ENCODE assay signal across 8 cellular contexts in genomic region chr7:74252893-74253292, GRCh38. TPM values are rescaled to one million over a fixed set of nuclear protein-coding genes. Genes with fewer than 3 reads are reported as not detected.
A peak's percentile ranks its signal among the peaks of the same experiment; 100 is the strongest.
DNase-seq lines count a peak whose midpoint lies in the region; TF ChIP-seq lines count a peak whose summit lies in the region.

No MANE protein-coding gene starts in this region.

- H3K4me3 ChIP-seq in adipocyte (ENCODE audit: low read length) (peak overlapping the region; percentile 98), osteoblast (ENCODE audit: insufficient read depth, low read length) (no peak overlapping the region)

- peak overlapping the region; percentile 96 for H3K9ac ChIP-seq in adipocyte (ENCODE audit: low read length)

- H3K9me3 ChIP-seq in adipocyte (ENCODE audit: control insufficient read depth, low read length) (no peaks in the 10 kb centered on the region), osteoblast (ENCODE audit: low read depth, low read length) (no peaks in the 10 kb centered on the region)

- DNase-seq in NCI-H1092 treated with DMSO at 0.1 percent for 48 hours (lab: John Stamatoyannopoulos, UW) = peak; percentile 14
- DNase-seq in NCI-H1092 (lab: John Stamatoyannopoulos, UW) = no peak
- peak; percentile 9 for DNase-seq in NCI-H146 treated with DMSO at 0.1 percent for 48 hours (lab: John Stamatoyannopoulos, UW; ENCODE audit: unreplicated experiment)
- no peak for DNase-seq in adipocyte (ENCODE audit: low read depth)
- no peak for DNase-seq in osteoblast (ENCODE audit: insufficient read length, low spot score, missing footprints)
- DNase-seq in 8988T = no peak
- DNase-seq in SKM-1 (lab: John Stamatoyannopoulos, UW; ENCODE audit: unreplicated experiment) = no peak
- DNase-seq in kidney tubule cell (ENCODE audit: low spot score) = no peak

- TF ChIP-seq CTCF in osteoblast (IDR thresholded peaks at IDR 0.05; ENCODE audit: extremely low read depth, low read depth, low read length) = no peak

- H4K20me1 ChIP-seq in osteoblast (ENCODE audit: insufficient read depth, low read length) = no peaks in the 10 kb centered on the region

- peak overlapping the region; percentile 94 for H3K4me2 ChIP-seq in osteoblast (ENCODE audit: insufficient read depth, low read length)

- peaks cover 22% of the 10 kb centered on the region for H3K36me3 ChIP-seq in adipocyte (ENCODE audit: control insufficient read depth, insufficient read depth, low read length, severe bottlenecking)
- H3K36me3 ChIP-seq in osteoblast (ENCODE audit: insufficient read depth, low read length) = peaks cover 25% of the 10 kb centered on the region

- H3K79me2 ChIP-seq in osteoblast (ENCODE audit: insufficient read depth, low read length) = peaks cover 20% of the 10 kb centered on the region

- H3K27ac ChIP-seq in osteoblast (ENCODE audit: low read depth, low read length) = no peak overlapping the region

- peaks cover 29% of the 10 kb centered on the region for H3K4me1 ChIP-seq in adipocyte (ENCODE audit: control insufficient read depth, insufficient read depth, low read length)
- peaks cover 29% of the 10 kb centered on the region for H3K4me1 ChIP-seq in osteoblast (ENCODE audit: insufficient read depth, low read length)

- no peaks in the 10 kb centered on the region for H3K27me3 ChIP-seq in adipocyte (replicated peaks; ENCODE audit: control insufficient read depth, insufficient read depth, low read length)
- H3K27me3 ChIP-seq in osteoblast (ENCODE audit: insufficient read depth, low read length) = no peaks in the 10 kb centered on the region

- no peak overlapping the region for H2AFZ ChIP-seq in osteoblast (ENCODE audit: low read length)

RNA-seq across cellular contexts. Expression of gene RFC2, which starts 1.3 kb away (rescaled TPM):
- 12.3 and 13.0 TPM in 2 replicates for total RNA-seq in osteoblast

RNA-seq across cellular contexts. Expression of gene CLIP2, which starts 36.3 kb away (rescaled TPM):
- total RNA-seq in osteoblast = 58.3 and 70.9 TPM in 2 replicates

RNA-seq across cellular contexts. Expression of gene LAT2, which starts 43.1 kb away (rescaled TPM):
- 0.29 and 0.36 TPM in 2 replicates for total RNA-seq in osteoblast

Comparison
In these comparisons a context has a peak if more than half of its experiments do, and no peak if none do; other contexts are left out.
1. DNase-seq: peak in NCI-H1092 treated with DMSO at 0.1 percent for 48 hours (single experiment) and NCI-H146 treated with DMSO at 0.1 percent for 48 hours (single experiment); none in NCI-H1092 (single experiment), adipocyte (single experiment), osteoblast (single experiment), 8988T (single experiment), SKM-1 (single experiment) and kidney tubule cell (single experiment).